Comparison of ENCODE assay signal across 8 cellular contexts in genomic region chr11:8810331-8811301, GRCh38.
A peak's percentile ranks its signal among the peaks of the same experiment; 100 is the strongest.
DNase-seq lines count a peak whose midpoint lies in the region; ATAC-seq, FAIRE-seq and TF ChIP-seq lines count a peak whose summit lies in the region.

No MANE protein-coding gene starts in this region.

- TF ChIP-seq EP300 in H1 (IDR thresholded peaks at IDR 0.05; ENCODE audit: borderline replicate concordance in 1 of 2, low read depth in 2 of 2, low read length in 2 of 2), result no peak
- TF ChIP-seq EP300 in HepG2 (IDR thresholded peaks at IDR 0.05; ENCODE audit: low read depth in 2 of 2, low read length in 2 of 2), result no peak
- no peak for TF ChIP-seq EP300 in HepG2 (CRISPR knock-in tag; IDR thresholded peaks at IDR 0.05; ENCODE audit: borderline replicate concordance)

- WGBS in H1 (ENCODE audit: extremely low coverage in 1 of 2, insufficient coverage in 1 of 2, insufficient read length in 1 of 2, insufficient replicate concordance in 2 of 2, low coverage in 1 of 2, low lambda C conversion rate in 2 of 2, missing lambda C conversion rate in 1 of 2), 2 experiments, result 14% methylated on average over 33 of the region's 33 CpGs; no CpG with 5 or more reads in 1 of the 2 experiments
- under 1% methylated on average over 31 of the region's 33 CpGs for WGBS in HepG2 (ENCODE audit: low lambda C conversion rate)

- H3K14ac ChIP-seq in H1 (ENCODE audit: insufficient read length), result no peak overlapping the region

- no peak for FAIRE-seq in H1 (lab: Jason Lieb, UNC)
- FAIRE-seq in HepG2 (lab: Jason Lieb, UNC), result peak; percentile 70

- TF ChIP-seq RAD21 in H1 (IDR thresholded peaks at IDR 0.05 in 1 of 2, conservative IDR thresholded peaks at IDR 0.05 in 1 of 2; ENCODE audit: low read depth in 2 of 2, low read length in 2 of 2) (peak in 1 of 2 experiments; percentile 1; a peak in 2 of 4 replicates), HepG2 (CRISPR knock-in tag; IDR thresholded peaks at IDR 0.05) (no peak)

- H3K56ac ChIP-seq in H1 (replicated peaks; ENCODE audit: insufficient read length, low read depth, low read length), result no peak overlapping the region

- peak; percentile 50 for ATAC-seq in HG03354 (IDR thresholded peaks at IDR 0.05; ENCODE audit: poor library complexity, severe bottlenecking, unreplicated experiment)
- ATAC-seq in HepG2, result peak; percentile 80
- peak; percentile 44 to 47 for ATAC-seq in stimulated activated naive B cell treated with anti-CD40 and anti-IgM and Interleukin-4, amounts not matched to agents 10 μg/mL and 1 μg/mL and 100 μg/mL, for 72 hours (replicated peaks)
- no peak for ATAC-seq in HG03457 (IDR thresholded peaks at IDR 0.05; ENCODE audit: unreplicated experiment)

- intact Hi-C loops in HepG2 (cut with micrococcal nuclease; ENCODE audit: unreplicated experiment), result loop anchor here (2.0 to 10.0 kb wide), 4 partner anchors 54 to 206 kb away; partner anchors contain the start of gene AKIP1

- H3K79me2 ChIP-seq in H1 (ENCODE audit: control insufficient read depth in 1 of 2, insufficient read depth in 2 of 2, low read length in 2 of 2) (no peaks in the 10 kb centered on the region; a peak in 1 of 4 replicates), HepG2 (ENCODE audit: insufficient read depth, low read length) (no peaks in the 10 kb centered on the region)

- CTCF ChIA-PET in H1 (lab: Charles Lee; ENCODE audit: partially characterized antibody), result interaction anchor here (0.7 to 5.9 kb wide), 28 partner anchors 10 to 154 kb away, joined by 3 to 28 read pairs (median 4); no protein-coding TSS in a partner anchor
- CTCF ChIA-PET in HepG2 (lab: Yijun Ruan, JAX; ENCODE audit: low intra/inter-chr PET ratio, low total read pairs), result interaction anchor here (1.6 kb wide), 1 partner anchor 16 kb away, joined by 3 read pairs; no protein-coding TSS in a partner anchor

- TF ChIP-seq CTCF in H1 (IDR thresholded peaks at IDR 0.05; ENCODE audit: control extremely low read depth in 1 of 3, insufficient read depth in 1 of 3, low read depth in 1 of 3, low read length in 3 of 3) (no peak), HepG2 (CRISPR knock-in tag; IDR thresholded peaks at IDR 0.05) (no peak; the same call in 1 of the 2 replicates)

- H3K18ac ChIP-seq in H1 (ENCODE audit: extremely low read depth, low read length), result peak overlapping the region; percentile 64; the same call in 1 of the 2 replicates

- H4K91ac ChIP-seq in H1 (replicated peaks; ENCODE audit: insufficient read length, low read length), result peak overlapping the region; percentile 6

- POLR2A ChIA-PET in H1 (lab: Charles Lee; ENCODE audit: partially characterized antibody) (interaction anchor here (0.6 to 2.8 kb wide), 26 partner anchors 10 to 216 kb away, joined by 3 to 25 read pairs (median 4); partner anchors contain the start of genes RPL27A, STK33 and TRIM66), HepG2 (lab: Yijun Ruan, JAX) (interaction anchor here (0.7 to 3.9 kb wide), 11 partner anchors 16 to 557 kb away, joined by 3 to 33 read pairs (median 6); partner anchors contain the start of genes AKIP1, RPL27A, TMEM9B and TRIM66)

- no peaks in the 10 kb centered on the region for H4K20me1 ChIP-seq in H1 (replicated peaks in 1 of 2; ENCODE audit: control insufficient read depth in 1 of 2, insufficient read depth in 2 of 2, low read length in 2 of 2)
- H4K20me1 ChIP-seq in HepG2 (ENCODE audit: insufficient read depth, low read length), result no peaks in the 10 kb centered on the region

- H3K27ac ChIP-seq in H1 (ENCODE audit: low read depth, low read length) (peak overlapping the region; percentile 63), HepG2 (ENCODE audit: extremely low read length, insufficient read depth, low read length) (peak overlapping the region; percentile 54)

- in situ Hi-C loops in HepG2 (cut with HindIII; ENCODE audit: extremely low pct_ligation_motif_present, low pct_unique_long_range_greater_than_20kb), result loop anchor here (5.0 kb wide), 1 partner anchor 113 kb away; no protein-coding TSS in a partner anchor
- in situ Hi-C loops in KBM-7 (cut with MboI; ENCODE audit: low pct_unique_long_range_greater_than_20kb, low sequenced_read_pairs), result no loop called here

- H3K9me3 Mint-ChIP-seq in stimulated activated naive B cell treated with anti-CD40 and anti-IgM and Interleukin-4, amounts not matched to agents 10 μg/mL and 1 μg/mL and 100 μg/mL, for 72 hours, result no peaks in the 10 kb centered on the region

- H3K9me3 ChIP-seq in H1 (ENCODE audit: insufficient read depth in 2 of 2, low read depth in 1 of 2, low read length in 1 of 2), result no peaks in the 10 kb centered on the region
- H3K9me3 ChIP-seq in HepG2 (ENCODE audit: low read length), result no peaks in the 10 kb centered on the region

- peak overlapping the region; percentile 81 to 93 for H3K4me2 ChIP-seq in H1 (ENCODE audit: insufficient read depth in 1 of 2, low read depth in 2 of 2, low read length in 2 of 2)
- peak overlapping the region; percentile 95 for H3K4me2 ChIP-seq in HepG2 (ENCODE audit: low read depth, low read length)

- peaks cover 13 to 28% (median 23%) of the 10 kb centered on the region in 4 experiments; a peak in 6 of 7 replicates for H3K4me1 ChIP-seq in H1 (replicated peaks in 1 of 4; ENCODE audit: control insufficient read depth in 3 of 4, insufficient read depth in 4 of 4, low read length in 3 of 4)
- peaks cover 52% of the 10 kb centered on the region for H3K4me1 ChIP-seq in HepG2 (ENCODE audit: insufficient read depth, low read length)

- peak overlapping the region; percentile 82 for H4K5ac ChIP-seq in H1 (ENCODE audit: insufficient read length, low read depth, low read length)

- no peak overlapping the region for H3K4ac ChIP-seq in H1 (replicated peaks; ENCODE audit: insufficient read length, low read depth, low read length)

- H3K9ac ChIP-seq in H1 (replicated peaks in 1 of 4; ENCODE audit: extremely low read depth in 1 of 4, low read depth in 3 of 4, low read length in 3 of 4), result peak overlapping the region; percentile 45 to 80 (median 66); a peak in 6 of 7 replicates
- peak overlapping the region; percentile 69 for H3K9ac ChIP-seq in HepG2 (ENCODE audit: insufficient read depth, low read depth, low read length)

- DNase-seq in C1 segment of cervical spinal cord (lab: John Stamatoyannopoulos, UW), result peak in 13 of 14 donors; percentile 49 to 95 (median 76)
- peak; percentile 74 for DNase-seq in SK-N-DZ (ENCODE audit: low spot score)
- DNase-seq in H1 (ENCODE audit: low read depth in 1 of 2, low spot score in 2 of 2), result peak in 1 of 2 experiments; percentile 82
- peak; percentile 63 for DNase-seq in HepG2 (ENCODE audit: low spot score)
- no peak for DNase-seq in stimulated activated naive B cell treated with anti-CD40 and anti-IgM and Interleukin-4, amounts not matched to agents 10 μg/mL and 1 μg/mL and 100 μg/mL, for 72 hours
- no peak for DNase-seq in KBM-7

- 0 out of 2 replicates have a peak overlapping the region, but pooled peaks have one; percentile 6 for H2BK20ac ChIP-seq in H1 (ENCODE audit: low read length)

- peaks cover 4% of the 10 kb centered on the region for H3K79me1 ChIP-seq in H1 (ENCODE audit: low read depth, low read length)

- peak overlapping the region; percentile 16 for H2BK5ac ChIP-seq in H1 (ENCODE audit: low read depth, low read length)

- no peak overlapping the region for H2BK120ac ChIP-seq in H1 (replicated peaks; ENCODE audit: low read depth, low read length)

- H3K4me1 Mint-ChIP-seq in stimulated activated naive B cell treated with anti-CD40 and anti-IgM and Interleukin-4, amounts not matched to agents 10 μg/mL and 1 μg/mL and 100 μg/mL, for 72 hours, result peaks cover 7 to 9% of the 10 kb centered on the region in 2 donors

- no peak overlapping the region for H3K23ac ChIP-seq in H1 (ENCODE audit: insufficient read length)

- peak overlapping the region; percentile 2; the same call in 1 of the 2 replicates for H2BK12ac ChIP-seq in H1 (ENCODE audit: low read depth, low read length)

- no TSS peak for BruUV-seq in HepG2 (replicated peaks; lab: Mats Ljungman, UMichigan)

- peaks cover 13 to 22% of the 10 kb centered on the region in 2 donors for H3K27me3 Mint-ChIP-seq in stimulated activated naive B cell treated with anti-CD40 and anti-IgM and Interleukin-4, amounts not matched to agents 10 μg/mL and 1 μg/mL and 100 μg/mL, for 72 hours

- no peaks in the 10 kb centered on the region for H3K36me3 Mint-ChIP-seq in stimulated activated naive B cell treated with anti-CD40 and anti-IgM and Interleukin-4, amounts not matched to agents 10 μg/mL and 1 μg/mL and 100 μg/mL, for 72 hours

- peak; percentile 78 to 82 for TF ChIP-seq POLR2A in H1 (IDR thresholded peaks at IDR 0.05; ENCODE audit: control extremely low read depth in 1 of 2, low read depth in 2 of 2, low read length in 2 of 2)
- peak in 1 of 2 experiments; percentile 65; a peak in 2 of 4 replicates for TF ChIP-seq POLR2A in HepG2 (IDR thresholded peaks at IDR 0.05; ENCODE audit: insufficient read depth in 1 of 2, low read depth in 2 of 2, low read length in 2 of 2)

- peak overlapping the region; percentile 1 for H3K27ac Mint-ChIP-seq in stimulated activated naive B cell treated with anti-CD40 and anti-IgM and Interleukin-4, amounts not matched to agents 10 μg/mL and 1 μg/mL and 100 μg/mL, for 72 hours

- no peak overlapping the region; the same call in 1 of the 2 replicates for H2AK5ac ChIP-seq in H1 (ENCODE audit: low read depth, low read length)

- H2AFZ ChIP-seq in H1 (ENCODE audit: low read length) (peak overlapping the region; percentile 82; the same call in 1 of the 2 replicates), HepG2 (ENCODE audit: low read length) (peak overlapping the region; percentile 87)

- peaks cover 7% of the 10 kb centered on the region for H3K23me2 ChIP-seq in H1 (ENCODE audit: low read depth, low read length)

- H3K4me3 Mint-ChIP-seq in stimulated activated naive B cell treated with anti-CD40 and anti-IgM and Interleukin-4, amounts not matched to agents 10 μg/mL and 1 μg/mL and 100 μg/mL, for 72 hours, result peak overlapping the region; percentile 67 to 81

- H4K8ac ChIP-seq in H1 (ENCODE audit: extremely low read depth, insufficient read depth, low read length), result peak overlapping the region; percentile 88; the same call in 1 of the 2 replicates

- H3K4me3 ChIP-seq in H1 (ENCODE audit: extremely low read depth in 1 of 4, insufficient read depth in 2 of 4, low read depth in 3 of 4, low read length in 4 of 4), result peak overlapping the region; percentile 48 to 69 (median 60)
- peak overlapping the region; percentile 70 to 88 (median 74) for H3K4me3 ChIP-seq in HepG2 (replicated peaks in 1 of 3; ENCODE audit: insufficient read depth in 1 of 3, low read depth in 2 of 3, low read length in 3 of 3)

- H3K27me3 ChIP-seq in H1 (replicated peaks in 1 of 4; ENCODE audit: control insufficient read depth in 3 of 4, extremely low read depth in 1 of 4, insufficient read depth in 3 of 4, low read length in 3 of 4) (no peaks in the 10 kb centered on the region), HepG2 (ENCODE audit: control insufficient read depth in 1 of 2, insufficient read depth in 2 of 2, low read length in 2 of 2) (no peaks in the 10 kb centered on the region)

- no peak overlapping the region; the same call in 1 of the 2 replicates for H2BK15ac ChIP-seq in H1 (ENCODE audit: low read length)

- H3K36me3 ChIP-seq in H1 (ENCODE audit: control insufficient read depth in 2 of 4, insufficient read depth in 4 of 4, low read length in 3 of 4), result no peaks in the 10 kb centered on the region
- no peaks in the 10 kb centered on the region for H3K36me3 ChIP-seq in HepG2 (replicated peaks in 1 of 2; ENCODE audit: control insufficient read depth in 1 of 2, insufficient read depth in 2 of 2, low read length in 2 of 2)

TF ChIP-seq in HepG2, 621 proteins besides CTCF, POLR2A, EP300 and RAD21 (continues in another document):
- no peak for TF ChIP-seq ZNF674 (CRISPR knock-in tag; IDR thresholded peaks at IDR 0.05; ENCODE audit: low read depth)

Comparison
In these comparisons a context has a peak if more than half of its experiments do, and no peak if none do; other contexts are left out.
1. DNase-seq: peak in C1 segment of cervical spinal cord (13 of 14), SK-N-DZ (single experiment) and HepG2 (single experiment); none in stimulated activated naive B cell treated with anti-CD40 and anti-IgM and Interleukin-4, amounts not matched to agents 10 μg/mL and 1 μg/mL and 100 μg/mL, for 72 hours (single experiment) and KBM-7 (single experiment).